1 cellular context compared by ENCODE assay signal in genomic region chr6:108531332-108531731, GRCh38.
TF ChIP-seq lines count a peak whose summit lies in the region.

No MANE protein-coding gene starts in this region.

TF ChIP-seq in GM23338, 12 proteins besides CTCF, POLR2A, EP300 and RAD21 (continued from another document):
- no peak for TF ChIP-seq REST (IDR thresholded peaks at IDR 0.05; ENCODE audit: unreplicated experiment)
